20 cellular contexts compared by ENCODE assay signal in the genomic region with DNA sequence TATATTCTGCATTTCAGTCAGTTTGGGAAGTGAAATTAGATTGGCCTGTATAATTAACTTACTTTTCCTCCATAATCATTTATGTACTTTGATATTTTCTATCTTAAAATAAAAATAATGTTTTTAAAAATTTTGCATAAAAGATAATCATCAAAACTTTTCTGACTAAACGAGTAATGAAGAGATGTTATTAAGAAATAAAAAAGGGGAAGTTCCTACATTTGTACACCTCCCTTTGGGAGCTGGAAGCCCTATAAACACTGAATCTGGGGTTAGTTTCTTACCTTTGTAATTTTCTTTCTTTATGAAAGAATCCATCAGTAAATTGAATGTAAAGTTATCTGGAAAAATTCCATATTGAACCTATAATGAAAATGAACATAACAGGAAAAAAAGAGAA.
DNase-seq lines count a peak whose midpoint lies in the region; ATAC-seq, FAIRE-seq and TF ChIP-seq lines count a peak whose summit lies in the region.
"Had no signal": no experiment of that assay in that cellular context is flagged by ENCODE, and none has a peak within 500 bp of the region (broad histone marks: within the 10 kb centered on the region; RNA-seq: fewer than 3 reads in every experiment).

No MANE protein-coding gene starts in this region.

- intact Hi-C loops in pancreas (cut with DNase I), result no loop called here

- H3K27ac ChIP-seq in astrocyte (ENCODE audit: low read depth, low read length), result peak overlapping the region; percentile 73
- no peak overlapping the region for H3K27ac ChIP-seq in pancreas
- H3K27ac ChIP-seq: left lung, ovary had no signal

- H3K9me3 Mint-ChIP-seq in astrocyte (ENCODE audit: unreplicated experiment), result no peaks in the 10 kb centered on the region

- no peak for FAIRE-seq in astrocyte (lab: Jason Lieb, UNC)
- FAIRE-seq in pancreas (lab: Jason Lieb, UNC), result peak; percentile 45

- H3K36me3 Mint-ChIP-seq in astrocyte (ENCODE audit: low read depth, unreplicated experiment), result peaks cover under 1% of the 10 kb centered on the region

- TF ChIP-seq CTCF in NB4 (IDR thresholded peaks at IDR 0.05; ENCODE audit: low read depth, low read length) (no peak), astrocyte (IDR thresholded peaks at IDR 0.05; ENCODE audit: insufficient read depth, low read depth, low read length) (no peak), pancreas (IDR thresholded peaks at IDR 0.05) (no peak), GM10248 (IDR thresholded peaks at IDR 0.05; ENCODE audit: control extremely low read depth, extremely low read depth, low read depth, missing control alignments) (no peak)

- no peak overlapping the region for H3K4me3 Mint-ChIP-seq in astrocyte (ENCODE audit: unreplicated experiment)
- H3K4me3 Mint-ChIP-seq: activated CD4-positive, alpha-beta T cell treated with anti-CD3 and anti-CD28 coated beads for 36 hours; B cell had no signal

- H3K36me3 ChIP-seq in astrocyte (ENCODE audit: insufficient read depth, low read length) (peaks cover 13% of the 10 kb centered on the region), pancreas (peaks cover 0 to 3% (median 0%) of the 10 kb centered on the region in 3 donors)
- H3K36me3 ChIP-seq: ovary had no signal

- POLR2A ChIA-PET in GM10248 (lab: Yijun Ruan, JAX), result no interaction called here

- H3K4me3 ChIP-seq in NB4 (ENCODE audit: low read depth, low read length), result no peak overlapping the region
- no peak overlapping the region for H3K4me3 ChIP-seq in astrocyte (ENCODE audit: insufficient read depth, low read depth, low read length)
- no peak overlapping the region for H3K4me3 ChIP-seq in pancreas
- H3K4me3 ChIP-seq: left lung, MG63, ovary had no signal

- peak overlapping the region; percentile 75 for H3K27ac Mint-ChIP-seq in astrocyte (ENCODE audit: unreplicated experiment)
- H3K27ac Mint-ChIP-seq: activated CD4-positive, alpha-beta T cell treated with anti-CD3 and anti-CD28 coated beads for 36 hours; B cell had no signal

- peak overlapping the region; percentile 57 for H3K4me2 ChIP-seq in astrocyte (ENCODE audit: low read length)

- H3K27me3 Mint-ChIP-seq in astrocyte (ENCODE audit: low read depth, unreplicated experiment), result no peaks in the 10 kb centered on the region
- H3K27me3 Mint-ChIP-seq: activated CD4-positive, alpha-beta T cell treated with anti-CD3 and anti-CD28 coated beads for 36 hours; B cell had no signal

- CTCF ChIA-PET in GM10248 (lab: Yijun Ruan, JAX), result interaction anchor here (1.3 to 2.5 kb wide), 2 partner anchors 11 to 132 kb away, joined by 4 to 11 read pairs; no protein-coding TSS in a partner anchor

- no peaks in the 10 kb centered on the region for H4K20me1 ChIP-seq in astrocyte (ENCODE audit: insufficient read depth, low read length)

- H3K9me3 ChIP-seq in astrocyte (ENCODE audit: insufficient read depth, low read depth, low read length), result no peaks in the 10 kb centered on the region
- H3K9me3 ChIP-seq in pancreas, result no peaks in the 10 kb centered on the region
- H3K9me3 ChIP-seq: left lung, MG63, ovary had no signal

- H3K4me1 Mint-ChIP-seq in astrocyte (ENCODE audit: low read depth, unreplicated experiment), result peaks cover 58% of the 10 kb centered on the region

- H3K9ac ChIP-seq in astrocyte (ENCODE audit: low read length), result no peak overlapping the region

- H2AFZ ChIP-seq in astrocyte (ENCODE audit: low read depth, low read length), result no peak overlapping the region

- ATAC-seq in pancreas, result no peak
- no peak for ATAC-seq in GM21576 (IDR thresholded peaks at IDR 0.05; ENCODE audit: unreplicated experiment)

- TF ChIP-seq POLR2A in NB4 (IDR thresholded peaks at IDR 0.05; ENCODE audit: extremely low read depth, insufficient read length), result no peak

- H3K27me3 ChIP-seq in astrocyte (ENCODE audit: insufficient read depth, low read length), result no peaks in the 10 kb centered on the region
- H3K27me3 ChIP-seq in pancreas, result no peaks in the 10 kb centered on the region
- H3K27me3 ChIP-seq: left lung, MG63, ovary had no signal

- DNase-seq in GF-D8 (lab: John Stamatoyannopoulos, UW) (peak; percentile 37), NB4 (ENCODE audit: low read depth) (peak; percentile 62), astrocyte (ENCODE audit: low read depth) (no peak), pancreas (no peak), GM10248 (ENCODE audit: extremely low spot score) (no peak)
- no peak for DNase-seq in activated CD4-positive, alpha-beta T cell treated with anti-CD3 and anti-CD28 coated beads, Interleukin-2, amount 50 U/mL, for 48 hours
- DNase-seq: activated CD8-positive, alpha-beta memory T cell treated with anti-CD3 and anti-CD28 coated beads, Interleukin-2, amount 50 U/mL, for 4 hours; foreskin melanocyte; left lung; MG63; NCI-H1930; NCI-H446; ovary; SHP77; stimulated activated CD4-positive, alpha-beta T cell treated with anti-CD3 and anti-CD28 coated beads, Interleukin-4, amount 100 ng/mL, for 1 hour; substantia nigra; T1000 had no signal

- no peaks in the 10 kb centered on the region for H3K79me2 ChIP-seq in astrocyte (ENCODE audit: insufficient read depth, low read length)

- WGBS in pancreas, 2 donors, result 71 to 78% methylated on average over 1 of the region's 1 CpG

- H3K4me1 ChIP-seq in astrocyte (ENCODE audit: insufficient read depth, low read length), result peaks cover 37% of the 10 kb centered on the region
- H3K4me1 ChIP-seq in pancreas, result no peaks in the 10 kb centered on the region

Comparison
In these comparisons a context has a peak if more than half of its experiments do, and no peak if none do; other contexts are left out.
1. DNase-seq: peak in GF-D8 (single experiment) and NB4 (single experiment); none in astrocyte (single experiment), pancreas (0 of 6), GM10248 (single experiment) and activated CD4-positive, alpha-beta T cell treated with anti-CD3 and anti-CD28 coated beads, Interleukin-2, amount 50 U/mL, for 48 hours (0 of 2).